16 cellular contexts compared by ENCODE assay signal in genomic region chr1:45809761-45810160, GRCh38.
"Had no signal": no experiment of that assay in that cellular context is flagged by ENCODE, and none has a peak within 500 bp of the region (broad histone marks: within the 10 kb centered on the region; RNA-seq: fewer than 3 reads in every experiment).

No MANE protein-coding gene starts in this region.

- H3K4me3 ChIP-seq: coronary artery, gastrocnemius medialis, heart right ventricle had no signal

- H3K27ac Mint-ChIP-seq: endodermal cell, nephron progenitor cell, type B pancreatic cell had no signal

- H3K27me3 Mint-ChIP-seq: naive thymus-derived CD4-positive, alpha-beta T cell; type B pancreatic cell had no signal

- H3K9me3 Mint-ChIP-seq: endodermal cell; naive thymus-derived CD4-positive, alpha-beta T cell; type B pancreatic cell had no signal

- DNase-seq: effector CD4-positive, alpha-beta T cell; endodermal cell; gastrocnemius medialis; heart right ventricle; hypothalamus; islet precursor cell; mammary epithelial cell; naive thymus-derived CD4-positive, alpha-beta T cell; nephron progenitor cell; small intestine; stimulated activated CD4-positive, alpha-beta T cell treated with anti-CD3 and anti-CD28 coated beads, Interleukin-12 subunit alpha, Interleukin-12 subunit beta, amount 100 ng/mL, for 4 hours; stimulated activated naive CD4-positive, alpha-beta T cell treated with Interleukin-2 at 50 U/mL for 16 hours had no signal

- ATAC-seq: esophagus mucosa; gastrocnemius medialis; heart right ventricle; left lobe of liver; naive thymus-derived CD4-positive, alpha-beta T cell had no signal

- H3K4me3 Mint-ChIP-seq: endodermal cell; naive thymus-derived CD4-positive, alpha-beta T cell; nephron progenitor cell; type B pancreatic cell had no signal

- H3K27ac ChIP-seq: coronary artery, gastrocnemius medialis, heart right ventricle had no signal

- H3K27me3 ChIP-seq: gastrocnemius medialis, heart right ventricle had no signal

- H3K9me3 ChIP-seq: gastrocnemius medialis, heart right ventricle had no signal
